Comparison of ENCODE assay signal across 8 cellular contexts in genomic region chr2:216371756-216372702, GRCh38. TPM values are rescaled to one million over a fixed set of nuclear protein-coding genes. Genes with fewer than 3 reads are reported as not detected.
A peak's percentile ranks its signal among the peaks of the same experiment; 100 is the strongest.
DNase-seq lines count a peak whose midpoint lies in the region; ATAC-seq and TF ChIP-seq lines count a peak whose summit lies in the region.

TSS of gene MARCHF4 (minus strand) at chr2:216372483. CDS start at chr2:216370260, 2,223 bp downstream.

- peak within 1 kb of the TSS; percentile 95 for H3K4me2 ChIP-seq in neural progenitor cell

- H3K79me2 ChIP-seq in neural progenitor cell (ENCODE audit: low read depth), result no peaks in the 10 kb centered on the region

- no peak within 1 kb of the TSS for H3K27ac ChIP-seq in gastroesophageal sphincter
- no peak within 1 kb of the TSS for H3K27ac ChIP-seq in neural progenitor cell
- no peak within 1 kb of the TSS for H3K27ac ChIP-seq in stomach smooth muscle (ENCODE audit: low read length)

- no peak within 1 kb of the TSS for H3K27ac Mint-ChIP-seq in neural progenitor cell

- no peaks in the 10 kb centered on the region for H3K9me3 ChIP-seq in gastroesophageal sphincter
- H3K9me3 ChIP-seq in neural progenitor cell (ENCODE audit: low read depth), result no peaks in the 10 kb centered on the region
- H3K9me3 ChIP-seq in stomach smooth muscle (ENCODE audit: control insufficient read depth in 2 of 2, low read length in 2 of 2), result no peaks in the 10 kb centered on the region

- peaks cover 77% of the 10 kb centered on the region for H3K27me3 ChIP-seq in gastroesophageal sphincter
- H3K27me3 ChIP-seq in neural progenitor cell, result peaks cover 76% of the 10 kb centered on the region
- H3K27me3 ChIP-seq in stomach smooth muscle (ENCODE audit: control insufficient read depth in 1 of 2, insufficient read depth in 2 of 2, low read length in 2 of 2), result peaks cover 33 to 34% of the 10 kb centered on the region in 2 donors

- ATAC-seq in gastroesophageal sphincter, result peak; percentile 85

- H2AFZ ChIP-seq in neural progenitor cell (replicated peaks), result peak within 1 kb of the TSS; percentile 61

- no peak for TF ChIP-seq POLR2A in gastroesophageal sphincter (IDR thresholded peaks at IDR 0.05)

- H3K36me3 Mint-ChIP-seq in neural progenitor cell, result no peaks in the 10 kb centered on the region

- no peaks in the 10 kb centered on the region for H3K36me3 ChIP-seq in gastroesophageal sphincter
- H3K36me3 ChIP-seq in neural progenitor cell, result no peaks in the 10 kb centered on the region
- H3K36me3 ChIP-seq in stomach smooth muscle (ENCODE audit: control insufficient read depth in 2 of 2, insufficient read depth in 2 of 2, low read length in 2 of 2), result no peaks in the 10 kb centered on the region

- H3K4me3 ChIP-seq in gastroesophageal sphincter (peak within 1 kb of the TSS in 1 of 2 donors; percentile 6), neural progenitor cell (peak within 1 kb of the TSS; percentile 65), stomach smooth muscle (ENCODE audit: low read length in 2 of 2) (peak within 1 kb of the TSS; percentile 45 to 54)

- DNase-seq in C1 segment of cervical spinal cord (lab: John Stamatoyannopoulos, UW) (peak in 11 of 14 donors; percentile 5 to 66 (median 31)), HT1080 (ENCODE audit: low read depth) (peak; percentile 95), SHP77 treated with DMSO at 0.1 percent for 48 hours (lab: John Stamatoyannopoulos, UW) (peak; percentile 71), neural progenitor cell (ENCODE audit: low spot score) (peak; percentile 89), DMS114 treated with DMSO at 0.1 percent for 48 hours (lab: John Stamatoyannopoulos, UW; ENCODE audit: unreplicated experiment) (no peak)
- peak; percentile 65 for DNase-seq in activated naive CD4-positive, alpha-beta T cell treated with anti-CD3 and anti-CD28 coated beads, Interleukin-2, amount 50 U/mL, for 16 hours

- H4K20me1 ChIP-seq in neural progenitor cell (ENCODE audit: low read depth), result peaks cover 4% of the 10 kb centered on the region

- H3K9me3 Mint-ChIP-seq in neural progenitor cell, result peaks cover 2% of the 10 kb centered on the region

- H3F3A ChIP-seq in neural progenitor cell (ENCODE audit: low read depth), result peaks cover 25% of the 10 kb centered on the region

- peaks cover 21% of the 10 kb centered on the region for H3K4me1 Mint-ChIP-seq in neural progenitor cell

- H3K4me3 Mint-ChIP-seq in neural progenitor cell, result peak within 1 kb of the TSS; percentile 82

- TF ChIP-seq EP300 in gastroesophageal sphincter (IDR thresholded peaks at IDR 0.05), result no peak

- peaks cover 0 to 17% (median 14%) of the 10 kb centered on the region in 3 donors for H3K4me1 ChIP-seq in gastroesophageal sphincter
- peaks cover 22% of the 10 kb centered on the region for H3K4me1 ChIP-seq in neural progenitor cell
- H3K4me1 ChIP-seq in stomach smooth muscle (ENCODE audit: control insufficient read depth, insufficient read depth, low read length), result peaks cover 10% of the 10 kb centered on the region

- TF ChIP-seq CTCF in gastroesophageal sphincter (IDR thresholded peaks at IDR 0.05) (no peak), neural progenitor cell (IDR thresholded peaks at IDR 0.05) (no peak)

- H3K27me3 Mint-ChIP-seq in neural progenitor cell (ENCODE audit: insufficient read depth, low read depth), result peaks cover 30% of the 10 kb centered on the region

- WGBS in gastroesophageal sphincter (ENCODE audit: low coverage in 1 of 2), 2 donors, result 2 to 11% methylated on average over 6 to 22 of the region's 60 CpGs

- no peak within 1 kb of the TSS for H3K9ac ChIP-seq in neural progenitor cell
- no peak within 1 kb of the TSS for H3K9ac ChIP-seq in stomach smooth muscle (ENCODE audit: low read length in 2 of 2)

RNA-seq across cellular contexts. Expression of gene MARCHF4, which starts in this region (rescaled TPM):
- 24.1 and 27.8 TPM in 2 replicates for total RNA-seq in HT1080 (2014; rRNA removed; shearing (Covaris generic))
- polyA plus RNA-seq in HT1080 (2015; cell fraction: cytosol; rRNA removed), result 35.3 and 35.9 TPM in 2 replicates
- 25.5 TPM in 2 replicates for polyA plus RNA-seq in HT1080 (2015; cell fraction: nucleus; rRNA removed)
- not detected for total RNA-seq in gastroesophageal sphincter
- total RNA-seq in neural progenitor cell (ENCODE audit: low replicate concordance), result 0.26 and 0.46 TPM in 2 replicates

Comparison
In these comparisons a context has a peak if more than half of its experiments do, and no peak if none do; other contexts are left out.
1. RNA of gene MARCHF4 (total RNA-seq): 24.1 to 27.8 TPM in HT1080; 0.26 to 0.46 TPM in neural progenitor cell and not detected in gastroesophageal sphincter; every median in the first group is over 10 times any median in the second.
2. Peak in ATAC-seq in gastroesophageal sphincter; RNA of the gene not detected or under 1 TPM.
3. Peak in DNase-seq, H3K4me3 ChIP-seq and H3K4me2 ChIP-seq in neural progenitor cell; RNA of the gene not detected or under 1 TPM.